In the genomic region with DNA sequence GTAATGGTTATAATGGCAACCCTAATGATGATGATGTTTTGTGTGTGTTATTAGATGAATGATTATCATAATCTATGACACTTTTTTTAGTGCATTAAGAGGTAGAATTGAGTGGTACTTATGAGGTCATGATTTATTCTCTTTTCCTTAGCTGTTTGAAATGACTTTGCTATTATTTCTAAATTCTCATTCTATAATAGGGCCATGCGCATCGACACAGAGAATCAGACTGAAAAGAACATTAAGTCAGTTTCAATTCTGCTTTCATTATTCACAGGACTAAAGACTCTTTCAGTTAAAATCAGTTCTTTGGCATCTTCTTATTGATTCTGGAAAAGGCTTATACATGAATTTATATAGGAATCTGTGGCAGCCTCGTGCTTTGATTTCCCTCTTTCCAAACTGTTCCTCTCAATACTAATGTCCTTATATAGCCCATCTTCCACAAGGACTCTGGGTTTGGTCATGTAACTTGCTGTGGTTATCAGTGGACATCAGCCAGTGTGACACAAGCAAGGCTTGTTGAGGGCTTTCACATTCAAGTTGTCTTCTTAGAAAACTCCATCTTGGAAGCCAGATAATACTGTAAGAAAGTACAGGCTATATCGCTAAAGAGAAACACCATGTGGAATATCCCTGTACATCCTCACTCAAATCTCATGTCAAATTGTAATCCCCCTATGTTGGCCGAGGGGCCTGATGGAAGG, we compare ENCODE assay signal across 15 cellular contexts.
DNase-seq lines count a peak whose midpoint lies in the region; ATAC-seq and TF ChIP-seq lines count a peak whose summit lies in the region.
"Had no signal": no experiment of that assay in that cellular context is flagged by ENCODE, and none has a peak within 500 bp of the region (broad histone marks: within the 10 kb centered on the region; RNA-seq: fewer than 3 reads in every experiment).

No MANE protein-coding gene starts in this region.

- H3K4me3 ChIP-seq in foreskin fibroblast (ENCODE audit: low read depth in 1 of 2, low read length in 2 of 2) (no peak overlapping the region), neuronal stem cell (ENCODE audit: low read length in 2 of 2) (no peak overlapping the region)
- H3K4me3 ChIP-seq: MG63 had no signal

- no peak overlapping the region for H2AK5ac ChIP-seq in neuronal stem cell (ENCODE audit: low read depth, low read length)

- no CpG with 5 or more reads among the region's 5 CpGs for WGBS in neuronal stem cell (ENCODE audit: extremely low coverage in 2 of 2, insufficient read length in 2 of 2, insufficient replicate concordance in 1 of 2), 2 donors

- H2AFZ ChIP-seq in neuronal stem cell (ENCODE audit: low read length), result no peak overlapping the region
- H2AFZ ChIP-seq: parathyroid adenoma had no signal

- no peaks in the 10 kb centered on the region for H3K36me3 ChIP-seq in neuronal stem cell (replicated peaks in 1 of 2; ENCODE audit: control insufficient read depth in 2 of 2, insufficient read depth in 2 of 2, low read length in 2 of 2)
- H3K36me3 ChIP-seq: MG63 had no signal

- H3K4ac ChIP-seq in neuronal stem cell (ENCODE audit: low read length), result no peak overlapping the region

- H4K8ac ChIP-seq in neuronal stem cell (ENCODE audit: low read depth, low read length), result no peak overlapping the region

- TF ChIP-seq CTCF in foreskin fibroblast (IDR thresholded peaks at IDR 0.05; ENCODE audit: low read depth, low read length), result no peak

- no peaks in the 10 kb centered on the region for H3K27me3 ChIP-seq in neuronal stem cell (ENCODE audit: control insufficient read depth in 3 of 3, insufficient read depth in 3 of 3, low read depth in 1 of 3, low read length in 3 of 3)
- H3K27me3 ChIP-seq: MG63 had no signal

- no peak overlapping the region for H3K4me2 ChIP-seq in neuronal stem cell (ENCODE audit: insufficient read depth, low read length, poor library complexity, severe bottlenecking)

- no peak overlapping the region for H3K23ac ChIP-seq in neuronal stem cell (ENCODE audit: low read depth, low read length, poor library complexity)

- H3K9ac ChIP-seq in neuronal stem cell (ENCODE audit: low read depth, low read length, poor library complexity), result no peak overlapping the region
- H3K9ac ChIP-seq: parathyroid adenoma had no signal

- no peak overlapping the region for H4K91ac ChIP-seq in neuronal stem cell (ENCODE audit: low read depth, low read length, poor library complexity)

- no peak overlapping the region for H2BK5ac ChIP-seq in neuronal stem cell (ENCODE audit: low read length)

- no peak for DNase-seq in foreskin fibroblast
- DNase-seq in neuronal stem cell (ENCODE audit: low spot score), result no peak
- DNase-seq in GM19240 (ENCODE audit: insufficient read length, low spot score), result no peak
- no peak for DNase-seq in pons (ENCODE audit: low spot score)
- DNase-seq: activated naive CD8-positive, alpha-beta T cell treated with anti-CD3 and anti-CD28 coated beads for 36 hours; DMS53; mesenchymal stem cell; MG63 had no signal

- H3K9me3 ChIP-seq in neuronal stem cell (replicated peaks in 1 of 2; ENCODE audit: control insufficient read depth in 2 of 2, insufficient read depth in 1 of 2, low read depth in 1 of 2, low read length in 2 of 2), result peaks cover 0 to 4% of the 10 kb centered on the region in 2 donors
- H3K9me3 ChIP-seq: MG63 had no signal

- no peak overlapping the region for H3K18ac ChIP-seq in neuronal stem cell (ENCODE audit: low read length)

- no peak overlapping the region for H3K27ac ChIP-seq in neuronal stem cell (replicated peaks; ENCODE audit: low read length)
- H3K27ac ChIP-seq: HL-60, parathyroid adenoma had no signal

- ATAC-seq in GM18520 (IDR thresholded peaks at IDR 0.05; ENCODE audit: unreplicated experiment) (peak; percentile 66), GM21367 (IDR thresholded peaks at IDR 0.05; ENCODE audit: unreplicated experiment) (peak; percentile 82), HG02884 (IDR thresholded peaks at IDR 0.05; ENCODE audit: unreplicated experiment) (peak; percentile 79), HG03521 (IDR thresholded peaks at IDR 0.05; ENCODE audit: unreplicated experiment) (peak; percentile 81)
- ATAC-seq: stimulated activated effector memory CD8-positive, alpha-beta T cell treated with anti-CD3 and anti-CD28 coated beads, Interleukin-12 subunit alpha, Interleukin-12 subunit beta, amount 100 ng/mL, for 72 hours had no signal

- H2BK120ac ChIP-seq in neuronal stem cell (ENCODE audit: low read depth, low read length), result no peak overlapping the region

- no peak overlapping the region for H2BK15ac ChIP-seq in neuronal stem cell (ENCODE audit: low read length)

- H3K14ac ChIP-seq in neuronal stem cell (ENCODE audit: low read length), result no peak overlapping the region

- no peaks in the 10 kb centered on the region for H3K4me1 ChIP-seq in neuronal stem cell (ENCODE audit: control insufficient read depth in 2 of 2, insufficient read depth in 1 of 2, low read depth in 1 of 2, low read length in 2 of 2)
- H3K4me1 ChIP-seq: parathyroid adenoma had no signal

- no peaks in the 10 kb centered on the region for H3K79me1 ChIP-seq in neuronal stem cell (ENCODE audit: low read depth, low read length)

- H2BK12ac ChIP-seq in neuronal stem cell (ENCODE audit: low read length), result no peak overlapping the region
